In genomic region chr5:178282391-178282790, GRCh38 we compare ENCODE assay signal across 25 cellular contexts. TPM values are rescaled to one million over a fixed set of nuclear protein-coding genes. Genes with fewer than 3 reads are reported as not detected.
A peak's percentile ranks its signal among the peaks of the same experiment; 100 is the strongest.
DNase-seq lines count a peak whose midpoint lies in the region; ATAC-seq, FAIRE-seq and TF ChIP-seq lines count a peak whose summit lies in the region.
"Had no signal": no experiment of that assay in that cellular context is flagged by ENCODE, and none has a peak within 500 bp of the region (broad histone marks: within the 10 kb centered on the region; RNA-seq: fewer than 3 reads in every experiment).

No MANE protein-coding gene starts in this region.

- no peak overlapping the region for H3K27ac ChIP-seq in RWPE2 (ENCODE audit: poor library complexity, severe bottlenecking)
- H3K27ac ChIP-seq in kidney (ENCODE audit: low read depth in 2 of 2, low read length in 2 of 2), result no peak overlapping the region
- H3K27ac ChIP-seq in aorta (ENCODE audit: low read depth in 1 of 2, low read length in 2 of 2), result no peak overlapping the region
- H3K27ac ChIP-seq: SJSA1 had no signal

- peak; percentile 21 for DNase-seq in Right ventricle myocardium inferior (ENCODE audit: missing footprints)
- no peak for DNase-seq in left ventricle myocardium superior
- DNase-seq in RWPE2 (ENCODE audit: low spot score), result peak; percentile 52
- DNase-seq in kidney, result peak; percentile 44
- DNase-seq in aorta, result peak; percentile 16 to 67
- no peak for DNase-seq in AML-193 (lab: John Stamatoyannopoulos, UW)
- no peak for DNase-seq in NCI-H510A (lab: John Stamatoyannopoulos, UW)
- DNase-seq in foreskin melanocyte, result no peak
- DNase-seq: Caco-2; CD4-positive, alpha-beta T cell; DMS 273 treated with DMSO at 0.1 percent for 48 hours; DMS79 treated with DMSO at 0.1 percent for 48 hours; HCEC 1CT; NCI-H1105 treated with DMSO at 0.1 percent for 48 hours; NCI-H1694; NCI-H2081; NCI-H2171; NCI-H446; NCI-H526 treated with DMSO at 0.1 percent for 48 hours; NK-92 treated with Interleukin-12 subunit alpha and Interleukin-12 subunit beta, amount 100 ng/mL, for 24 hours had no signal

- H3K4me1 ChIP-seq in RWPE2 (ENCODE audit: insufficient read depth, poor library complexity, severe bottlenecking) (no peaks in the 10 kb centered on the region), kidney (ENCODE audit: control insufficient read depth in 1 of 2, insufficient read depth in 1 of 2, low read depth in 1 of 2, low read length in 2 of 2) (no peaks in the 10 kb centered on the region), aorta (ENCODE audit: control insufficient read depth in 1 of 2, insufficient read depth in 2 of 2, low read length in 2 of 2) (no peaks in the 10 kb centered on the region)
- H3K4me1 ChIP-seq: SJSA1 had no signal

- H3K4me3 ChIP-seq in RWPE2 (ENCODE audit: severe bottlenecking) (no peak overlapping the region), kidney (ENCODE audit: low read length in 2 of 2) (no peak overlapping the region), aorta (ENCODE audit: low read length in 2 of 2) (no peak overlapping the region)
- H3K4me3 ChIP-seq: GM12878, GM23338, SJSA1 had no signal

- ATAC-seq in Right ventricle myocardium inferior, result no peak
- ATAC-seq in left ventricle myocardium superior, result no peak
- ATAC-seq in RWPE2 (ENCODE audit: low read depth), result no peak
- no peak for ATAC-seq in aorta (ENCODE audit: low FRiP score)
- ATAC-seq: GM12878, GM23338, Panc1 had no signal

- no peaks in the 10 kb centered on the region for H3K36me3 ChIP-seq in RWPE2 (ENCODE audit: low read depth)
- no peaks in the 10 kb centered on the region for H3K36me3 ChIP-seq in kidney (ENCODE audit: control insufficient read depth in 1 of 2, insufficient read depth in 2 of 2, low read length in 2 of 2)
- H3K36me3 ChIP-seq in aorta (ENCODE audit: control insufficient read depth in 1 of 2, insufficient read depth in 2 of 2, low read length in 1 of 2), result no peaks in the 10 kb centered on the region
- H3K36me3 ChIP-seq: SJSA1 had no signal

- WGBS in aorta, 2 donors, result 94% methylated on average over 4 of the region's 4 CpGs

- no peak for FAIRE-seq in kidney (lab: Jason Lieb, UNC)
- FAIRE-seq: GM12878, HTR-8/SVneo had no signal

- H3K9me3 ChIP-seq in RWPE2 (ENCODE audit: severe bottlenecking), result peaks cover 3% of the 10 kb centered on the region
- peaks cover 3 to 8% of the 10 kb centered on the region in 2 donors for H3K9me3 ChIP-seq in kidney (ENCODE audit: control insufficient read depth in 1 of 2, low read length in 2 of 2)
- no peaks in the 10 kb centered on the region for H3K9me3 ChIP-seq in aorta (ENCODE audit: control insufficient read depth, low read length)

- H3K9ac ChIP-seq in kidney (ENCODE audit: low read length in 2 of 2), result no peak overlapping the region

- TF ChIP-seq CTCF in RWPE2 (IDR thresholded peaks at IDR 0.05; ENCODE audit: poor library complexity, severe bottlenecking) (no peak), kidney (IDR thresholded peaks at IDR 0.05; ENCODE audit: borderline replicate concordance, extremely low read depth, insufficient read depth) (no peak)

- H3K27me3 ChIP-seq in RWPE2 (ENCODE audit: insufficient read depth, poor library complexity, severe bottlenecking) (no peaks in the 10 kb centered on the region), aorta (ENCODE audit: control insufficient read depth in 1 of 2, insufficient read depth in 2 of 2, low read length in 1 of 2) (no peaks in the 10 kb centered on the region)
- H3K27me3 ChIP-seq: SJSA1 had no signal

- intact Hi-C loops in Right ventricle myocardium inferior (cut with DNase I), result loop anchor here (5.0 kb wide), 2 partner anchors 180 to 265 kb away; no protein-coding TSS in a partner anchor
- intact Hi-C loops in left ventricle myocardium superior (cut with micrococcal nuclease), result loop anchor here (5.0 kb wide), 1 partner anchor 270 kb away; no protein-coding TSS in a partner anchor
- intact Hi-C loops in kidney (cut with DNase I), result no loop called here
- intact Hi-C loops in aorta (cut with DNase I), result loop anchor here (5.0 to 10.0 kb wide), 2 partner anchors 305 to 572 kb away; partner anchors contain the start of gene ZNF354B (in 1 of the 2)

RNA-seq across cellular contexts. Expression of gene PHYKPL, which starts 49.8 kb away (rescaled TPM):
- total RNA-seq in Right ventricle myocardium inferior (34.5 TPM), left ventricle myocardium superior (40.7 TPM), kidney (116 TPM), aorta (100 to 1,000 TPM in 1 of 2 donors, 10 to 100 TPM in 1; 88.3 to 164 TPM)
- polyA plus RNA-seq in kidney (ENCODE audit: insufficient read depth, low read depth, low replicate concordance) (35.3 TPM), aorta (10 to 100 TPM; 16.9 to 72.0 TPM)

Comparison
In these comparisons a context has a peak if more than half of its experiments do, and no peak if none do; other contexts are left out.
1. DNase-seq: peak in Right ventricle myocardium inferior (single experiment), RWPE2 (single experiment), kidney (single experiment) and aorta (2 of 2); none in left ventricle myocardium superior (single experiment), AML-193 (0 of 2), NCI-H510A (single experiment) and foreskin melanocyte (single experiment).